In genomic region chr1:45803299-45803780, GRCh38 we compare ENCODE assay signal across 8 cellular contexts. TPM values are rescaled to one million over a fixed set of nuclear protein-coding genes. Genes with fewer than 3 reads are reported as not detected.
DNase-seq lines count a peak whose midpoint lies in the region; ATAC-seq and TF ChIP-seq lines count a peak whose summit lies in the region.

Gene MAST2, plus strand, starts transcription at chr1:45803612. Its CDS starts 284 bp downstream, at chr1:45803896.

- H3K4me1 Mint-ChIP-seq in activated B cell treated with CpG ODN at 0.5 μM for 24 hours: peaks cover 18% of the 10 kb centered on the region

- WGBS in spleen, 5 donors: 0 to 1% (median 0%) methylated on average over 16 to 57 of the region's 58 CpGs

- no peaks in the 10 kb centered on the region for H3K27me3 ChIP-seq in spleen (replicated peaks in 1 of 7)

- CTCF ChIA-PET in AG04449 (lab: Yijun Ruan, JAX): no interaction called here
- CTCF ChIA-PET in activated B cell treated with CpG ODN at 0.5 μM for 24 hours (lab: Charles Lee): interaction anchor here (0.7 kb wide), 1 partner anchor 118 kb away, joined by 3 read pairs; no protein-coding TSS in a partner anchor

- intact Hi-C loops in activated B cell treated with CpG ODN at 0.5 μM for 24 hours (cut with micrococcal nuclease) (loop anchor here (1.0 to 5.0 kb wide), 4 partner anchors 17 to 216 kb away; partner anchors contain the start of gene IPP), spleen (cut with DNase I; ENCODE audit: low total_unique reads) (no loop called here)

- peak within 1 kb of the TSS in 7 of 8 donors; percentile 61 to 81 (median 71) for H3K27ac ChIP-seq in spleen

- H3K4me3 Mint-ChIP-seq in activated B cell treated with CpG ODN at 0.5 μM for 24 hours: peak within 1 kb of the TSS; percentile 92

- TF ChIP-seq CTCF in AG04449 (IDR thresholded peaks at IDR 0.05; ENCODE audit: insufficient read depth, low read length, missing control alignments) (no peak), activated B cell treated with CpG ODN at 0.5 μM for 24 hours (IDR thresholded peaks at IDR 0.05) (no peak), cardiac fibroblast (IDR thresholded peaks at IDR 0.05; ENCODE audit: low read depth, low read length) (no peak), spleen (IDR thresholded peaks at IDR 0.05 in 8 of 11, conservative IDR thresholded peaks at IDR 0.05 in 3 of 11) (no peak)

- no peaks in the 10 kb centered on the region for H3K9me3 Mint-ChIP-seq in activated B cell treated with CpG ODN at 0.5 μM for 24 hours

- peak; percentile 16 for DNase-seq in AG04449 (ENCODE audit: low read depth, low spot score)
- DNase-seq in NCI-H2196 treated with DMSO at 0.1 percent for 48 hours (lab: John Stamatoyannopoulos, UW; ENCODE audit: unreplicated experiment): peak; percentile 87
- peak; percentile 91 for DNase-seq in activated B cell treated with CpG ODN at 0.5 μM for 24 hours
- peak; percentile 85 to 88 for DNase-seq in cardiac fibroblast (ENCODE audit: low read depth in 2 of 2)
- peak; percentile 88 for DNase-seq in iris pigment epithelial cell (ENCODE audit: low read depth)
- DNase-seq in spleen: peak; percentile 98

- H3K27me3 Mint-ChIP-seq in activated B cell treated with CpG ODN at 0.5 μM for 24 hours: no peaks in the 10 kb centered on the region

- peaks cover 0 to 18% (median 0%) of the 10 kb centered on the region in 6 donors for H3K36me3 ChIP-seq in spleen

- peak within 1 kb of the TSS; percentile 67 for H3K4me3 ChIP-seq in AG04449 (ENCODE audit: low read depth, low read length)
- peak within 1 kb of the TSS; percentile 65 to 69 for H3K4me3 ChIP-seq in cardiac fibroblast (replicated peaks in 1 of 2; ENCODE audit: low read depth in 2 of 2, low read length in 2 of 2)
- peak within 1 kb of the TSS; percentile 41 to 71 (median 52) for H3K4me3 ChIP-seq in spleen

- H3K27ac Mint-ChIP-seq in activated B cell treated with CpG ODN at 0.5 μM for 24 hours: peak within 1 kb of the TSS; percentile 69

- TF ChIP-seq POLR2A in spleen (IDR thresholded peaks at IDR 0.05): peak in 1 of 3 donors; percentile 16

- H3K4me1 ChIP-seq in spleen: peaks cover 8 to 29% (median 22%) of the 10 kb centered on the region in 6 donors

- no peaks in the 10 kb centered on the region for H3K36me3 Mint-ChIP-seq in activated B cell treated with CpG ODN at 0.5 μM for 24 hours (ENCODE audit: low read depth)

- POLR2A ChIA-PET in AG04449 (lab: Yijun Ruan, JAX): no interaction called here
- POLR2A ChIA-PET in activated B cell treated with CpG ODN at 0.5 μM for 24 hours (lab: Charles Lee): no interaction called here

- ATAC-seq in GM18907 (IDR thresholded peaks at IDR 0.05; ENCODE audit: unreplicated experiment) (peak; percentile 90), HG03135 (IDR thresholded peaks at IDR 0.05; ENCODE audit: unreplicated experiment) (peak; percentile 78), activated B cell treated with CpG ODN at 0.5 μM for 24 hours (ENCODE audit: low read depth) (peak; percentile 96)

- no peaks in the 10 kb centered on the region for H3K9me3 ChIP-seq in spleen

RNA-seq across cellular contexts. Expression of gene MAST2, which starts in this region (rescaled TPM):
- total RNA-seq in activated B cell treated with CpG ODN at 0.5 μM for 24 hours: 16.2 and 20.9 TPM in 2 replicates
- 10 to 100 TPM in 6 of 7 donors, 1 to 10 TPM in 1; 8.9 to 19.4 (median 14.5) TPM for total RNA-seq in spleen
- 1 to 10 TPM; 3.6 to 4.1 (median 4.0) TPM for polyA plus RNA-seq in spleen

Comparison
In these comparisons a context has a peak if more than half of its experiments do, and no peak if none do; other contexts are left out.
1. Peak in every context shown above with its lines: DNase-seq, ATAC-seq, H3K4me3 ChIP-seq and H3K27ac ChIP-seq.
2. DNase-seq: peak in every context shown above with its lines; median percentile 98 in spleen; 91 in activated B cell treated with CpG ODN at 0.5 μM for 24 hours; 88 in iris pigment epithelial cell; 87 in NCI-H2196 treated with DMSO at 0.1 percent for 48 hours; 86 in cardiac fibroblast; 16 in AG04449.